Comparison of ENCODE assay signal across 8 cellular contexts in genomic region chr6:13574149-13574570, GRCh38. TPM values are rescaled to one million over a fixed set of nuclear protein-coding genes. Genes with fewer than 3 reads are reported as not detected.
DNase-seq lines count a peak whose midpoint lies in the region; ATAC-seq, FAIRE-seq and TF ChIP-seq lines count a peak whose summit lies in the region.

No MANE protein-coding gene starts in this region.

- peak overlapping the region; percentile 96 for H3K27ac ChIP-seq in caudate nucleus (ENCODE audit: low read depth, low read length)
- peak overlapping the region; percentile 92 for H3K27ac ChIP-seq in keratinocyte (ENCODE audit: control insufficient read depth, insufficient read depth, low read length)

- peak overlapping the region; percentile 94 for H3K27ac Mint-ChIP-seq in activated B cell treated with CpG ODN at 0.5 μM for 24 hours

- peaks cover 8% of the 10 kb centered on the region for H3K4me1 ChIP-seq in keratinocyte (ENCODE audit: control insufficient read depth, extremely low read depth, insufficient read depth, low read length)

- peak overlapping the region; percentile 83 for H3K4me2 ChIP-seq in keratinocyte (ENCODE audit: control insufficient read depth, extremely low read depth, insufficient read depth, low read depth, low read length)

- no peaks in the 10 kb centered on the region for H3K9me3 Mint-ChIP-seq in activated B cell treated with CpG ODN at 0.5 μM for 24 hours

- H3K79me2 ChIP-seq in keratinocyte (ENCODE audit: control insufficient read depth, insufficient read depth, low read length), result no peaks in the 10 kb centered on the region

- ATAC-seq in GM18907 (IDR thresholded peaks at IDR 0.05; ENCODE audit: unreplicated experiment) (peak; percentile 75), HG03139 (IDR thresholded peaks at IDR 0.05; ENCODE audit: unreplicated experiment) (peak; percentile 73), activated B cell treated with CpG ODN at 0.5 μM for 24 hours (ENCODE audit: low read depth) (peak; percentile 84)

- no peaks in the 10 kb centered on the region for H3K27me3 Mint-ChIP-seq in activated B cell treated with CpG ODN at 0.5 μM for 24 hours

- H3K36me3 Mint-ChIP-seq in activated B cell treated with CpG ODN at 0.5 μM for 24 hours (ENCODE audit: low read depth), result peaks cover 7% of the 10 kb centered on the region

- peak; percentile 5 for FAIRE-seq in keratinocyte (lab: Jason Lieb, UNC)

- H3K4me3 ChIP-seq in AG09309 (ENCODE audit: control insufficient read depth, low read depth, low read length) (peak overlapping the region; percentile 84), keratinocyte (ENCODE audit: control insufficient read depth in 2 of 3, extremely low read depth in 1 of 3, insufficient read depth in 2 of 3, low read depth in 1 of 3, low read length in 3 of 3) (peak overlapping the region; percentile 68 to 87 (median 71))

- TF ChIP-seq CTCF in AG09309 (IDR thresholded peaks at IDR 0.05; ENCODE audit: control insufficient read depth, insufficient read depth, low read depth, low read length, missing control alignments), result peak; percentile 47
- TF ChIP-seq CTCF in activated B cell treated with CpG ODN at 0.5 μM for 24 hours (IDR thresholded peaks at IDR 0.05), result no peak
- peak; percentile 16 to 49 (median 48) for TF ChIP-seq CTCF in keratinocyte (optimal IDR thresholded peaks at IDR 0.05 in 1 of 3, IDR thresholded peaks at IDR 0.05 in 1 of 3, conservative IDR thresholded peaks at IDR 0.05 in 1 of 3; ENCODE audit: extremely low read depth in 1 of 3, insufficient read depth in 2 of 3, low read length in 3 of 3)

- intact Hi-C loops in activated B cell treated with CpG ODN at 0.5 μM for 24 hours (cut with micrococcal nuclease), result loop anchor here (1.0 to 2.0 kb wide), 10 partner anchors 41 to 520 kb away; partner anchors contain the start of genes MCUR1, NOL7 and TBC1D7

- H3K27me3 ChIP-seq in keratinocyte (ENCODE audit: control insufficient read depth, extremely low read depth, insufficient read depth, low read length), result no peaks in the 10 kb centered on the region

- no peaks in the 10 kb centered on the region for H3K9me1 ChIP-seq in keratinocyte (ENCODE audit: control insufficient read depth, extremely low read depth, insufficient read depth, low read length)

- CTCF ChIA-PET in activated B cell treated with CpG ODN at 0.5 μM for 24 hours (lab: Charles Lee), result interaction anchor here (0.6 to 3.1 kb wide), 19 partner anchors 10 to 245 kb away, joined by 3 to 24 read pairs (median 6); partner anchors contain the start of genes GFOD1, NOL7 and TBC1D7

- peaks cover 23% of the 10 kb centered on the region for H3K4me1 Mint-ChIP-seq in activated B cell treated with CpG ODN at 0.5 μM for 24 hours

- no peaks in the 10 kb centered on the region for H3K9me3 ChIP-seq in keratinocyte (ENCODE audit: control insufficient read depth, low read depth, low read length)

- POLR2A ChIA-PET in activated B cell treated with CpG ODN at 0.5 μM for 24 hours (lab: Charles Lee), result interaction anchor here (0.6 to 3.5 kb wide), 39 partner anchors 8 to 549 kb away, joined by 3 to 84 read pairs (median 5); partner anchors contain the start of genes GFOD1, NOL7, RANBP9 and TBC1D7

- no peaks in the 10 kb centered on the region for H4K20me1 ChIP-seq in keratinocyte (ENCODE audit: control insufficient read depth, extremely low read depth, insufficient read depth, low read length)

- H3K9ac ChIP-seq in keratinocyte (ENCODE audit: control insufficient read depth, extremely low read depth, insufficient read depth, low read length), result peak overlapping the region; percentile 93

- peak overlapping the region; percentile 29 for H2AFZ ChIP-seq in keratinocyte (ENCODE audit: control insufficient read depth, low read length)

- H3K4me3 Mint-ChIP-seq in activated B cell treated with CpG ODN at 0.5 μM for 24 hours, result peak overlapping the region; percentile 90

- dilution Hi-C loops in keratinocyte (cut with MboI; ENCODE audit: extremely low pct_ligation_motif_present, low sequenced_read_pairs), result no loop called here

- DNase-seq in AG09309 (ENCODE audit: low read depth) (peak; percentile 41), NCI-H2196 (lab: John Stamatoyannopoulos, UW; ENCODE audit: unreplicated experiment) (peak; percentile 92), activated B cell treated with CpG ODN at 0.5 μM for 24 hours (peak; percentile 89), caudate nucleus (lab: John Stamatoyannopoulos, UW) (peak in 60 of 61 donors; percentile 32 to 94 (median 83)), keratinocyte (ENCODE audit: low read depth, low spot score) (peak; percentile 81)
- DNase-seq in stimulated activated CD4-positive, alpha-beta T cell treated with anti-CD3 and anti-CD28 coated beads, Interleukin-12 subunit alpha, Interleukin-12 subunit beta, amount 100 ng/mL, for 48 hours (ENCODE audit: low read depth in 2 of 3, low spot score in 1 of 3), result peak; percentile 81 to 90 (median 86)

- peaks cover 0 to 1% of the 10 kb centered on the region in 2 experiments for H3K36me3 ChIP-seq in keratinocyte (ENCODE audit: control insufficient read depth in 2 of 2, extremely low read depth in 1 of 2, insufficient read depth in 2 of 2, low read length in 2 of 2)

RNA-seq across cellular contexts. Expression of gene SIRT5, which starts 0.2 kb away (rescaled TPM):
- 9.7 and 12.4 TPM in 2 replicates for total RNA-seq in activated B cell treated with CpG ODN at 0.5 μM for 24 hours
- 8.1 to 9.1 TPM (median 8.6 TPM) in 3 replicates for polyA plus RNA-seq in keratinocyte
- 2.9 TPM for polyA plus RNA-seq in keratinocyte (2011; ENCODE audit: low read depth)
- 7.4 and 15.7 TPM in 2 replicates for polyA plus RNA-seq in keratinocyte (2011; cell fraction: cytosol; rRNA removed)
- 14.0 and 15.6 TPM in 2 replicates for polyA plus RNA-seq in keratinocyte (2011; cell fraction: nucleus; rRNA removed)
- 6.1 and 7.3 TPM in 2 replicates for polyA plus RNA-seq in keratinocyte (2012; ENCODE audit: low replicate concordance)
- polyA minus RNA-seq in keratinocyte, result 3.3 to 5.0 TPM (median 4.6 TPM) in 3 replicates
- polyA minus RNA-seq in keratinocyte (2011; cell fraction: cytosol; rRNA and poly(A)+ RNA removed), result 7.3 TPM
- polyA minus RNA-seq in keratinocyte (2011; cell fraction: nucleus; rRNA and poly(A)+ RNA removed), result 3.5 and 5.4 TPM in 2 replicates

RNA-seq across cellular contexts. Expression of gene NOL7, which starts 41.0 kb away (rescaled TPM):
- 67.5 and 74.4 TPM in 2 replicates for total RNA-seq in activated B cell treated with CpG ODN at 0.5 μM for 24 hours
- 20.1 to 45.3 TPM (median 42.8 TPM) in 3 replicates for polyA plus RNA-seq in keratinocyte
- polyA plus RNA-seq in keratinocyte (2011; ENCODE audit: low read depth), result 34.6 TPM
- polyA plus RNA-seq in keratinocyte (2011; cell fraction: cytosol; rRNA removed), result 35.4 and 48.1 TPM in 2 replicates
- 20.7 and 29.4 TPM in 2 replicates for polyA plus RNA-seq in keratinocyte (2011; cell fraction: nucleus; rRNA removed)
- polyA plus RNA-seq in keratinocyte (2012; ENCODE audit: low replicate concordance), result 50.2 and 66.3 TPM in 2 replicates
- 0.98 to 5.3 TPM (median 1.4 TPM) in 3 replicates for polyA minus RNA-seq in keratinocyte
- 18.8 TPM for polyA minus RNA-seq in keratinocyte (2011; cell fraction: cytosol; rRNA and poly(A)+ RNA removed)
- polyA minus RNA-seq in keratinocyte (2011; cell fraction: nucleus; rRNA and poly(A)+ RNA removed), result 5.0 and 5.4 TPM in 2 replicates

Comparison
In these comparisons a context has a peak if more than half of its experiments do, and no peak if none do; other contexts are left out.
1. Peak in every context shown above with its lines: DNase-seq, ATAC-seq, H3K4me3 ChIP-seq and H3K27ac ChIP-seq.
2. DNase-seq: peak in every context shown above with its lines; median percentile 92 in NCI-H2196; 89 in activated B cell treated with CpG ODN at 0.5 μM for 24 hours; 86 in stimulated activated CD4-positive, alpha-beta T cell treated with anti-CD3 and anti-CD28 coated beads, Interleukin-12 subunit alpha, Interleukin-12 subunit beta, amount 100 ng/mL, for 48 hours; 83 in caudate nucleus; 81 in keratinocyte; 41 in AG09309.